Comparison of ENCODE assay signal across 1 cellular context in genomic region chr17:80261159-80261894, GRCh38.
TF ChIP-seq lines count a peak whose summit lies in the region.

No MANE protein-coding gene starts in this region.

TF ChIP-seq in GM12878, 131 proteins besides CTCF, POLR2A, EP300 and RAD21 (continued from another document):
- 0 out of 2 replicates have a peak, but pooled peaks have one; percentile 24 for TF ChIP-seq RELB (IDR thresholded peaks at IDR 0.05; ENCODE audit: low read depth)
- TF ChIP-seq NBN (IDR thresholded peaks at IDR 0.05): peak; percentile 83; the same call in 1 of the 2 replicates
- TF ChIP-seq FOXK2 (IDR thresholded peaks at IDR 0.05): peak; percentile 52; the same call in 1 of the 2 replicates
- no peak for TF ChIP-seq STAT1 (conservative IDR thresholded peaks at IDR 0.05)
- no peak for TF ChIP-seq SKIL (IDR thresholded peaks at IDR 0.05; ENCODE audit: low read depth, poor library complexity, severe bottlenecking)
- TF ChIP-seq IKZF1 (conservative IDR thresholded peaks at IDR 0.05): 0 out of 2 replicates have a peak, but pooled peaks have one; percentile 60
- TF ChIP-seq ZNF24 (IDR thresholded peaks at IDR 0.05): no peak
- no peak for TF ChIP-seq MAX (IDR thresholded peaks at IDR 0.05; ENCODE audit: low read depth, low read length)
- TF ChIP-seq ZBTB40 (IDR thresholded peaks at IDR 0.05; ENCODE audit: borderline replicate concordance): peak; percentile 47; the same call in 1 of the 2 replicates
- TF ChIP-seq, protein P1, sequence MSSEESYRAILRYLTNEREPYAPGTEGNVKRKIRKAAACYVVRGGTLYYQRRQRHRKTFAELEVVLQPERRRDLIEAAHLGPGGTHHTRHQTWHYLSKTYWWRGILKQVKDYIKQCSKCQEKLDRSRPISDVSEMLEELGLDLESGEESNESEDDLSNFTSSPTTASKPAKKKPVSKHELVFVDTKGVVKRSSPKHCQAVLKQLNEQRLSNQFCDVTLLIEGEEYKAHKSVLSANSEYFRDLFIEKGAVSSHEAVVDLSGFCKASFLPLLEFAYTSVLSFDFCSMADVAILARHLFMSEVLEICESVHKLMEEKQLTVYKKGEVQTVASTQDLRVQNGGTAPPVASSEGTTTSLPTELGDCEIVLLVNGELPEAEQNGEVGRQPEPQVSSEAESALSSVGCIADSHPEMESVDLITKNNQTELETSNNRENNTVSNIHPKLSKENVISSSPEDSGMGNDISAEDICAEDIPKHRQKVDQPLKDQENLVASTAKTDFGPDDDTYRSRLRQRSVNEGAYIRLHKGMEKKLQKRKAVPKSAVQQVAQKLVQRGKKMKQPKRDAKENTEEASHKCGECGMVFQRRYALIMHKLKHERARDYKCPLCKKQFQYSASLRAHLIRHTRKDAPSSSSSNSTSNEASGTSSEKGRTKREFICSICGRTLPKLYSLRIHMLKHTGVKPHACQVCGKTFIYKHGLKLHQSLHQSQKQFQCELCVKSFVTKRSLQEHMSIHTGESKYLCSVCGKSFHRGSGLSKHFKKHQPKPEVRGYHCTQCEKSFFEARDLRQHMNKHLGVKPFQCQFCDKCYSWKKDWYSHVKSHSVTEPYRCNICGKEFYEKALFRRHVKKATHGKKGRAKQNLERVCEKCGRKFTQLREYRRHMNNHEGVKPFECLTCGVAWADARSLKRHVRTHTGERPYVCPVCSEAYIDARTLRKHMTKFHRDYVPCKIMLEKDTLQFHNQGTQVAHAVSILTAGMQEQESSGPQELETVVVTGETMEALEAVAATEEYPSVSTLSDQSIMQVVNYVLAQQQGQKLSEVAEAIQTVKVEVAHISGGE (CRISPR knock-in tag; IDR thresholded peaks at IDR 0.05): no peak
- TF ChIP-seq SMAD5 (IDR thresholded peaks at IDR 0.05; ENCODE audit: low read depth): no peak
- TF ChIP-seq, protein P2, sequence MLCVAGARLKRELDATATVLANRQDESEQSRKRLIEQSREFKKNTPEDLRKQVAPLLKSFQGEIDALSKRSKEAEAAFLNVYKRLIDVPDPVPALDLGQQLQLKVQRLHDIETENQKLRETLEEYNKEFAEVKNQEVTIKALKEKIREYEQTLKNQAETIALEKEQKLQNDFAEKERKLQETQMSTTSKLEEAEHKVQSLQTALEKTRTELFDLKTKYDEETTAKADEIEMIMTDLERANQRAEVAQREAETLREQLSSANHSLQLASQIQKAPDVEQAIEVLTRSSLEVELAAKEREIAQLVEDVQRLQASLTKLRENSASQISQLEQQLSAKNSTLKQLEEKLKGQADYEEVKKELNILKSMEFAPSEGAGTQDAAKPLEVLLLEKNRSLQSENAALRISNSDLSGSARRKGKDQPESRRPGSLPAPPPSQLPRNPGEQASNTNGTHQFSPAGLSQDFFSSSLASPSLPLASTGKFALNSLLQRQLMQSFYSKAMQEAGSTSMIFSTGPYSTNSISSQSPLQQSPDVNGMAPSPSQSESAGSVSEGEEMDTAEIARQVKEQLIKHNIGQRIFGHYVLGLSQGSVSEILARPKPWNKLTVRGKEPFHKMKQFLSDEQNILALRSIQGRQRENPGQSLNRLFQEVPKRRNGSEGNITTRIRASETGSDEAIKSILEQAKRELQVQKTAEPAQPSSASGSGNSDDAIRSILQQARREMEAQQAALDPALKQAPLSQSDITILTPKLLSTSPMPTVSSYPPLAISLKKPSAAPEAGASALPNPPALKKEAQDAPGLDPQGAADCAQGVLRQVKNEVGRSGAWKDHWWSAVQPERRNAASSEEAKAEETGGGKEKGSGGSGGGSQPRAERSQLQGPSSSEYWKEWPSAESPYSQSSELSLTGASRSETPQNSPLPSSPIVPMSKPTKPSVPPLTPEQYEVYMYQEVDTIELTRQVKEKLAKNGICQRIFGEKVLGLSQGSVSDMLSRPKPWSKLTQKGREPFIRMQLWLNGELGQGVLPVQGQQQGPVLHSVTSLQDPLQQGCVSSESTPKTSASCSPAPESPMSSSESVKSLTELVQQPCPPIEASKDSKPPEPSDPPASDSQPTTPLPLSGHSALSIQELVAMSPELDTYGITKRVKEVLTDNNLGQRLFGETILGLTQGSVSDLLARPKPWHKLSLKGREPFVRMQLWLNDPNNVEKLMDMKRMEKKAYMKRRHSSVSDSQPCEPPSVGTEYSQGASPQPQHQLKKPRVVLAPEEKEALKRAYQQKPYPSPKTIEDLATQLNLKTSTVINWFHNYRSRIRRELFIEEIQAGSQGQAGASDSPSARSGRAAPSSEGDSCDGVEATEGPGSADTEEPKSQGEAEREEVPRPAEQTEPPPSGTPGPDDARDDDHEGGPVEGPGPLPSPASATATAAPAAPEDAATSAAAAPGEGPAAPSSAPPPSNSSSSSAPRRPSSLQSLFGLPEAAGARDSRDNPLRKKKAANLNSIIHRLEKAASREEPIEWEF (IDR thresholded peaks at IDR 0.05; ENCODE audit: insufficient replicate concordance, low read depth, low read length): no peak
- TF ChIP-seq RAD51 (IDR thresholded peaks at IDR 0.05): no peak
- no peak for TF ChIP-seq TARDBP (IDR thresholded peaks at IDR 0.05; ENCODE audit: borderline replicate concordance)
- no peak for TF ChIP-seq CEBPZ (IDR thresholded peaks at IDR 0.05; ENCODE audit: low read depth, low read length)
- TF ChIP-seq, protein P3, sequence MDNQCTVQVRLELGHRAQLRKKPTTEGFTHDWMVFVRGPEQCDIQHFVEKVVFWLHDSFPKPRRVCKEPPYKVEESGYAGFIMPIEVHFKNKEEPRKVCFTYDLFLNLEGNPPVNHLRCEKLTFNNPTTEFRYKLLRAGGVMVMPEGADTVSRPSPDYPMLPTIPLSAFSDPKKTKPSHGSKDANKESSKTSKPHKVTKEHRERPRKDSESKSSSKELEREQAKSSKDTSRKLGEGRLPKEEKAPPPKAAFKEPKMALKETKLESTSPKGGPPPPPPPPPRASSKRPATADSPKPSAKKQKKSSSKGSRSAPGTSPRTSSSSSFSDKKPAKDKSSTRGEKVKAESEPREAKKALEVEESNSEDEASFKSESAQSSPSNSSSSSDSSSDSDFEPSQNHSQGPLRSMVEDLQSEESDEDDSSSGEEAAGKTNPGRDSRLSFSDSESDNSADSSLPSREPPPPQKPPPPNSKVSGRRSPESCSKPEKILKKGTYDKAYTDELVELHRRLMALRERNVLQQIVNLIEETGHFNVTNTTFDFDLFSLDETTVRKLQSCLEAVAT (IDR thresholded peaks at IDR 0.05): 0 out of 2 replicates have a peak, but pooled peaks have one; percentile 53
- 0 out of 2 replicates have a peak, but pooled peaks have one; percentile 8 for TF ChIP-seq TCF12 (IDR thresholded peaks at IDR 0.05; ENCODE audit: low read depth, low read length)
- TF ChIP-seq ELK1 (IDR thresholded peaks at IDR 0.05; ENCODE audit: low read depth, low read length): no peak
- TF ChIP-seq MEF2B (IDR thresholded peaks at IDR 0.05; ENCODE audit: partially characterized antibody, poor library complexity, severe bottlenecking): no peak
- no peak for TF ChIP-seq SREBF2 (IDR thresholded peaks at IDR 0.05; ENCODE audit: low read length)
